38 cellular contexts compared by ENCODE assay signal in genomic region chr10:133042816-133043215, GRCh38. TPM values are rescaled to one million over a fixed set of nuclear protein-coding genes. Genes with fewer than 3 reads are reported as not detected.
"Had no signal": no experiment of that assay in that cellular context is flagged by ENCODE, and none has a peak within 500 bp of the region (broad histone marks: within the 10 kb centered on the region; RNA-seq: fewer than 3 reads in every experiment).

No MANE protein-coding gene starts in this region.

- H3K27ac ChIP-seq: KMS-11 had no signal

- H3K9me3 ChIP-seq: MG63 had no signal

- H3K4me3 ChIP-seq: MG63 had no signal

- DNase-seq: Kasumi-1, MG63, MM.1S, MV-4-11, NCI-H1048, NCI-H1092, NCI-H1092 treated with DMSO at 0.1 percent for 48 hours, NCI-H1105, NCI-H1105 treated with DMSO at 0.1 percent for 48 hours, NCI-H1417, NCI-H1417 treated with DMSO at 0.1 percent for 48 hours, NCI-H1436, NCI-H1436 treated with DMSO at 0.1 percent for 48 hours, NCI-H146, NCI-H1694, NCI-H1694 treated with DMSO at 0.1 percent for 48 hours, NCI-H187, NCI-H187 treated with DMSO at 0.1 percent for 48 hours, NCI-H1930, NCI-H2029, NCI-H2029 treated with DMSO at 0.1 percent for 48 hours, NCI-H2081, NCI-H2081 treated with DMSO at 0.1 percent for 48 hours, NCI-H2107, NCI-H2171, NCI-H2171 treated with DMSO at 0.1 percent for 48 hours, NCI-H2227 treated with DMSO at 0.1 percent for 48 hours, NCI-H226, NCI-H345, NCI-H446, NCI-H446 treated with DMSO at 0.1 percent for 48 hours, NCI-H510A, NCI-H510A treated with DMSO at 0.1 percent for 48 hours had no signal

- H3K9ac ChIP-seq: KMS-11 had no signal

- H3K36me3 ChIP-seq: MG63 had no signal

- H3K4me2 ChIP-seq: KMS-11 had no signal

RNA-seq across cellular contexts. Expression of gene ADGRA1, which starts 44.9 kb away (rescaled TPM):
- total RNA-seq: LHCN-M2, M059J, MCF 10A, NCI-H460 had no signal
